Comparison of ENCODE assay signal across 3 cellular contexts in the genomic region with DNA sequence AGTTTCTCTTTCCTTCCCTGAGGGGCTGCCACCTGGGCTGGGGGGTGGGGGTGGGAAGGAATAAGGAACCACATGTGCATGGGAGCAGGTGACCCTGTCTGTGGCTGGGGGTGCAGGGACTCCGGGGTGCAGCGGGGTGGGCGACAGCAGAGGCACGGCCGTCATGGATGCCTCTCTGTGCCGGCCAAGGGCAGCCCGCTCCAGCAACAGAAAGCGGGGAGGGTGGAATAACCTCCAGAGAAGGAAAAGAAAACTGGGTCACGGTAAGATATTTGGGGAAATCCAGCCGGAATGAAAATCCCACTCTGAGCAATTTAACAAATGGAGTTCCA.
TF ChIP-seq lines count a peak whose summit lies in the region.

No MANE protein-coding gene starts in this region.

TF ChIP-seq in SK-N-SH, 30 proteins besides CTCF, POLR2A, EP300 and RAD21:
- TF ChIP-seq FOXJ3 (CRISPR knock-in tag; IDR thresholded peaks at IDR 0.05) (no peak), EZH2phosphoT487 (IDR thresholded peaks at IDR 0.05; ENCODE audit: borderline replicate concordance, low read depth) (no peak), RFX5 (IDR thresholded peaks at IDR 0.05; ENCODE audit: low read length) (no peak), TEAD4 (IDR thresholded peaks at IDR 0.05; ENCODE audit: borderline replicate concordance, insufficient read depth) (no peak), CHD2 (IDR thresholded peaks at IDR 0.05; ENCODE audit: low read length, partially characterized antibody) (no peak), POLR2AphosphoS5 (IDR thresholded peaks at IDR 0.05; ENCODE audit: low read depth, low read length) (peak; percentile 13; the same call in 1 of the 2 replicates), SMC3 (IDR thresholded peaks at IDR 0.05; ENCODE audit: low read depth, low read length) (no peak), FOXM1 (IDR thresholded peaks at IDR 0.05; ENCODE audit: low read depth) (no peak), GATA2 (CRISPR knock-in tag; IDR thresholded peaks at IDR 0.05) (no peak), GABPA (IDR thresholded peaks at IDR 0.05; ENCODE audit: low read depth) (no peak), NFIC (IDR thresholded peaks at IDR 0.05; ENCODE audit: borderline replicate concordance) (no peak), JUND (IDR thresholded peaks at IDR 0.05) (no peak), FOSL2 (IDR thresholded peaks at IDR 0.05; ENCODE audit: borderline replicate concordance, low read depth) (no peak), ELF1 (IDR thresholded peaks at IDR 0.05) (no peak), SIN3A (IDR thresholded peaks at IDR 0.05; ENCODE audit: borderline replicate concordance, low read depth, low read length) (no peak)
- TF ChIP-seq, protein P1, sequence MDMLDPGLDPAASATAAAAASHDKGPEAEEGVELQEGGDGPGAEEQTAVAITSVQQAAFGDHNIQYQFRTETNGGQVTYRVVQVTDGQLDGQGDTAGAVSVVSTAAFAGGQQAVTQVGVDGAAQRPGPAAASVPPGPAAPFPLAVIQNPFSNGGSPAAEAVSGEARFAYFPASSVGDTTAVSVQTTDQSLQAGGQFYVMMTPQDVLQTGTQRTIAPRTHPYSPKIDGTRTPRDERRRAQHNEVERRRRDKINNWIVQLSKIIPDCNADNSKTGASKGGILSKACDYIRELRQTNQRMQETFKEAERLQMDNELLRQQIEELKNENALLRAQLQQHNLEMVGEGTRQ (IDR thresholded peaks at IDR 0.05; ENCODE audit: borderline replicate concordance, low read depth, low read length): no peak
- TF ChIP-seq, protein P2, sequence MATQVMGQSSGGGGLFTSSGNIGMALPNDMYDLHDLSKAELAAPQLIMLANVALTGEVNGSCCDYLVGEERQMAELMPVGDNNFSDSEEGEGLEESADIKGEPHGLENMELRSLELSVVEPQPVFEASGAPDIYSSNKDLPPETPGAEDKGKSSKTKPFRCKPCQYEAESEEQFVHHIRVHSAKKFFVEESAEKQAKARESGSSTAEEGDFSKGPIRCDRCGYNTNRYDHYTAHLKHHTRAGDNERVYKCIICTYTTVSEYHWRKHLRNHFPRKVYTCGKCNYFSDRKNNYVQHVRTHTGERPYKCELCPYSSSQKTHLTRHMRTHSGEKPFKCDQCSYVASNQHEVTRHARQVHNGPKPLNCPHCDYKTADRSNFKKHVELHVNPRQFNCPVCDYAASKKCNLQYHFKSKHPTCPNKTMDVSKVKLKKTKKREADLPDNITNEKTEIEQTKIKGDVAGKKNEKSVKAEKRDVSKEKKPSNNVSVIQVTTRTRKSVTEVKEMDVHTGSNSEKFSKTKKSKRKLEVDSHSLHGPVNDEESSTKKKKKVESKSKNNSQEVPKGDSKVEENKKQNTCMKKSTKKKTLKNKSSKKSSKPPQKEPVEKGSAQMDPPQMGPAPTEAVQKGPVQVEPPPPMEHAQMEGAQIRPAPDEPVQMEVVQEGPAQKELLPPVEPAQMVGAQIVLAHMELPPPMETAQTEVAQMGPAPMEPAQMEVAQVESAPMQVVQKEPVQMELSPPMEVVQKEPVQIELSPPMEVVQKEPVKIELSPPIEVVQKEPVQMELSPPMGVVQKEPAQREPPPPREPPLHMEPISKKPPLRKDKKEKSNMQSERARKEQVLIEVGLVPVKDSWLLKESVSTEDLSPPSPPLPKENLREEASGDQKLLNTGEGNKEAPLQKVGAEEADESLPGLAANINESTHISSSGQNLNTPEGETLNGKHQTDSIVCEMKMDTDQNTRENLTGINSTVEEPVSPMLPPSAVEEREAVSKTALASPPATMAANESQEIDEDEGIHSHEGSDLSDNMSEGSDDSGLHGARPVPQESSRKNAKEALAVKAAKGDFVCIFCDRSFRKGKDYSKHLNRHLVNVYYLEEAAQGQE (IDR thresholded peaks at IDR 0.05; ENCODE audit: low read depth, low read length): no peak
- TF ChIP-seq, protein P3, sequence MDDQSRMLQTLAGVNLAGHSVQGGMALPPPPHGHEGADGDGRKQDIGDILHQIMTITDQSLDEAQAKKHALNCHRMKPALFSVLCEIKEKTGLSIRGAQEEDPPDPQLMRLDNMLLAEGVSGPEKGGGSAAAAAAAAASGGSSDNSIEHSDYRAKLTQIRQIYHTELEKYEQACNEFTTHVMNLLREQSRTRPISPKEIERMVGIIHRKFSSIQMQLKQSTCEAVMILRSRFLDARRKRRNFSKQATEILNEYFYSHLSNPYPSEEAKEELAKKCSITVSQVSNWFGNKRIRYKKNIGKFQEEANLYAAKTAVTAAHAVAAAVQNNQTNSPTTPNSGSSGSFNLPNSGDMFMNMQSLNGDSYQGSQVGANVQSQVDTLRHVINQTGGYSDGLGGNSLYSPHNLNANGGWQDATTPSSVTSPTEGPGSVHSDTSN (IDR thresholded peaks at IDR 0.05): 0 out of 2 replicates have a peak, but pooled peaks have one; percentile 2

TF ChIP-seq in SK-N-SH treated with all-trans-retinoic acid at 6 μM for 48 hours, 23 proteins besides CTCF, POLR2A, EP300 and RAD21 (continues in another document):
- TF ChIP-seq RARB (CRISPR knock-in tag; IDR thresholded peaks at IDR 0.05): no peak
- TF ChIP-seq ZNF8 (CRISPR knock-in tag; IDR thresholded peaks at IDR 0.05): no peak
- TF ChIP-seq ZFP30 (CRISPR knock-in tag; IDR thresholded peaks at IDR 0.05): no peak
- TF ChIP-seq, protein P4, sequence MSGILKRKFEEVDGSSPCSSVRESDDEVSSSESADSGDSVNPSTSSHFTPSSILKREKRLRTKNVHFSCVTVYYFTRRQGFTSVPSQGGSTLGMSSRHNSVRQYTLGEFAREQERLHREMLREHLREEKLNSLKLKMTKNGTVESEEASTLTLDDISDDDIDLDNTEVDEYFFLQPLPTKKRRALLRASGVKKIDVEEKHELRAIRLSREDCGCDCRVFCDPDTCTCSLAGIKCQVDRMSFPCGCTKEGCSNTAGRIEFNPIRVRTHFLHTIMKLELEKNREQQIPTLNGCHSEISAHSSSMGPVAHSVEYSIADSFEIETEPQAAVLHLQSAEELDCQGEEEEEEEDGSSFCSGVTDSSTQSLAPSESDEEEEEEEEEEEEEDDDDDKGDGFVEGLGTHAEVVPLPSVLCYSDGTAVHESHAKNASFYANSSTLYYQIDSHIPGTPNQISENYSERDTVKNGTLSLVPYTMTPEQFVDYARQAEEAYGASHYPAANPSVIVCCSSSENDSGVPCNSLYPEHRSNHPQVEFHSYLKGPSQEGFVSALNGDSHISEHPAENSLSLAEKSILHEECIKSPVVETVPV (CRISPR knock-in tag; IDR thresholded peaks at IDR 0.05): no peak
- no peak for TF ChIP-seq SNAI2 (CRISPR knock-in tag; IDR thresholded peaks at IDR 0.05)
- TF ChIP-seq, protein P5, sequence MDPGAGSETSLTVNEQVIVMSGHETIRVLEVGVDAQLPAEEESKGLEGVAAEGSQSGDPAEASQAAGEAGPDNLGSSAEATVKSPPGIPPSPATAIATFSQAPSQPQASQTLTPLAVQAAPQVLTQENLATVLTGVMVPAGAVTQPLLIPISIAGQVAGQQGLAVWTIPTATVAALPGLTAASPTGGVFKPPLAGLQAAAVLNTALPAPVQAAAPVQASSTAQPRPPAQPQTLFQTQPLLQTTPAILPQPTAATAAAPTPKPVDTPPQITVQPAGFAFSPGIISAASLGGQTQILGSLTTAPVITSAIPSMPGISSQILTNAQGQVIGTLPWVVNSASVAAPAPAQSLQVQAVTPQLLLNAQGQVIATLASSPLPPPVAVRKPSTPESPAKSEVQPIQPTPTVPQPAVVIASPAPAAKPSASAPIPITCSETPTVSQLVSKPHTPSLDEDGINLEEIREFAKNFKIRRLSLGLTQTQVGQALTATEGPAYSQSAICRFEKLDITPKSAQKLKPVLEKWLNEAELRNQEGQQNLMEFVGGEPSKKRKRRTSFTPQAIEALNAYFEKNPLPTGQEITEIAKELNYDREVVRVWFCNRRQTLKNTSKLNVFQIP (CRISPR knock-in tag; IDR thresholded peaks at IDR 0.05; ENCODE audit: borderline replicate concordance, low read depth): no peak
- TF ChIP-seq, protein P6, sequence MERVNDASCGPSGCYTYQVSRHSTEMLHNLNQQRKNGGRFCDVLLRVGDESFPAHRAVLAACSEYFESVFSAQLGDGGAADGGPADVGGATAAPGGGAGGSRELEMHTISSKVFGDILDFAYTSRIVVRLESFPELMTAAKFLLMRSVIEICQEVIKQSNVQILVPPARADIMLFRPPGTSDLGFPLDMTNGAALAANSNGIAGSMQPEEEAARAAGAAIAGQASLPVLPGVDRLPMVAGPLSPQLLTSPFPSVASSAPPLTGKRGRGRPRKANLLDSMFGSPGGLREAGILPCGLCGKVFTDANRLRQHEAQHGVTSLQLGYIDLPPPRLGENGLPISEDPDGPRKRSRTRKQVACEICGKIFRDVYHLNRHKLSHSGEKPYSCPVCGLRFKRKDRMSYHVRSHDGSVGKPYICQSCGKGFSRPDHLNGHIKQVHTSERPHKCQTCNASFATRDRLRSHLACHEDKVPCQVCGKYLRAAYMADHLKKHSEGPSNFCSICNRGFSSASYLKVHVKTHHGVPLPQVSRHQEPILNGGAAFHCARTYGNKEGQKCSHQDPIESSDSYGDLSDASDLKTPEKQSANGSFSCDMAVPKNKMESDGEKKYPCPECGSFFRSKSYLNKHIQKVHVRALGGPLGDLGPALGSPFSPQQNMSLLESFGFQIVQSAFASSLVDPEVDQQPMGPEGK (CRISPR knock-in tag; IDR thresholded peaks at IDR 0.05; ENCODE audit: borderline replicate concordance): no peak
- no peak for TF ChIP-seq ESRRG (CRISPR knock-in tag; IDR thresholded peaks at IDR 0.05)

TF ChIP-seq in H1, 55 proteins besides CTCF, POLR2A, EP300 and RAD21:
- TF ChIP-seq TEAD4 (IDR thresholded peaks at IDR 0.05; ENCODE audit: low read depth, low read length) (no peak), ZNF274 (IDR thresholded peaks at IDR 0.05; ENCODE audit: borderline replicate concordance, extremely low read depth, low read length) (no peak), NRF1 (IDR thresholded peaks at IDR 0.05; ENCODE audit: low read depth, low read length) (no peak), BCL11A (IDR thresholded peaks at IDR 0.05; ENCODE audit: low read depth in 2 of 2, low read length in 2 of 2) (no peak), TCF12 (IDR thresholded peaks at IDR 0.05; ENCODE audit: low read depth, low read length) (no peak), SIN3A (conservative IDR thresholded peaks at IDR 0.05 in 1 of 2, IDR thresholded peaks at IDR 0.05 in 1 of 2; ENCODE audit: low read depth in 1 of 2, low read length in 2 of 2) (no peak)
- TF ChIP-seq, protein P7, sequence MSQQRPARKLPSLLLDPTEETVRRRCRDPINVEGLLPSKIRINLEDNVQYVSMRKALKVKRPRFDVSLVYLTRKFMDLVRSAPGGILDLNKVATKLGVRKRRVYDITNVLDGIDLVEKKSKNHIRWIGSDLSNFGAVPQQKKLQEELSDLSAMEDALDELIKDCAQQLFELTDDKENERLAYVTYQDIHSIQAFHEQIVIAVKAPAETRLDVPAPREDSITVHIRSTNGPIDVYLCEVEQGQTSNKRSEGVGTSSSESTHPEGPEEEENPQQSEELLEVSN (IDR thresholded peaks at IDR 0.05): no peak
- TF ChIP-seq, protein P8, sequence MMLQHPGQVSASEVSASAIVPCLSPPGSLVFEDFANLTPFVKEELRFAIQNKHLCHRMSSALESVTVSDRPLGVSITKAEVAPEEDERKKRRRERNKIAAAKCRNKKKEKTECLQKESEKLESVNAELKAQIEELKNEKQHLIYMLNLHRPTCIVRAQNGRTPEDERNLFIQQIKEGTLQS (IDR thresholded peaks at IDR 0.05; ENCODE audit: insufficient read depth, low read depth, low read length): no peak
